ENCODE assay signal across 1 cellular context in genomic region chr15:40098489-40099261, GRCh38.
A peak's percentile ranks its signal among the peaks of the same experiment; 100 is the strongest.
TF ChIP-seq lines count a peak whose summit lies in the region.

No MANE protein-coding gene starts in this region.

TF ChIP-seq in K562, 482 proteins besides CTCF, POLR2A, EP300 and RAD21 (continued from another document and continues in another):
- TF ChIP-seq GABPA (tag; conservative IDR thresholded peaks at IDR 0.05; ENCODE audit: low read depth) (peak; percentile 51; the same call in 1 of the 2 replicates), CREB1 (IDR thresholded peaks at IDR 0.05) (no peak), CREB1 (CRISPR knock-in tag; IDR thresholded peaks at IDR 0.05) (no peak), ZEB2 (IDR thresholded peaks at IDR 0.05) (peak; percentile 60; the same call in 1 of the 2 replicates), SUPT5H (IDR thresholded peaks at IDR 0.05) (0 out of 2 replicates have a peak, but pooled peaks have one; percentile 39), TFAM (CRISPR knock-in tag; conservative IDR thresholded peaks at IDR 0.05) (no peak), KDM1A (IDR thresholded peaks at IDR 0.05) (no peak), MYNN (IDR thresholded peaks at IDR 0.05) (no peak), MYNN (CRISPR knock-in tag; IDR thresholded peaks at IDR 0.05) (no peak), KLF16 (IDR thresholded peaks at IDR 0.05) (0 out of 2 replicates have a peak, but pooled peaks have one; percentile 18), NR2C1 (IDR thresholded peaks at IDR 0.05) (no peak), NR2C1 (tag; IDR thresholded peaks at IDR 0.05) (peak; percentile 10), POLR2G (IDR thresholded peaks at IDR 0.05; ENCODE audit: low read depth, low read length) (peak; percentile 65), RBM39 (optimal IDR thresholded peaks at IDR 0.05; ENCODE audit: low read depth, low read length) (no peak), ZNF511 (CRISPR knock-in tag; IDR thresholded peaks at IDR 0.05) (no peak), CEBPG (CRISPR knock-in tag; IDR thresholded peaks at IDR 0.05) (no peak), CEBPG (tag; conservative IDR thresholded peaks at IDR 0.05 in 1 of 2, IDR thresholded peaks at IDR 0.05 in 1 of 2) (no peak), CBFA2T2 (conservative IDR thresholded peaks at IDR 0.05) (0 out of 2 replicates have a peak, but pooled peaks have one; percentile 5), RAD51 (IDR thresholded peaks at IDR 0.05; ENCODE audit: borderline replicate concordance, low read depth) (no peak), L3MBTL2 (IDR thresholded peaks at IDR 0.05) (peak; percentile 51), ZBTB7A (IDR thresholded peaks at IDR 0.05; ENCODE audit: borderline replicate concordance, control insufficient read depth, low read depth, low read length) (peak; percentile 49; the same call in 1 of the 2 replicates), TCF3 (CRISPR knock-in tag; IDR thresholded peaks at IDR 0.05) (peak; percentile 37), XRCC3 (IDR thresholded peaks at IDR 0.05) (no peak), ADNP (tag; IDR thresholded peaks at IDR 0.05) (no peak), PTTG1 (tag; IDR thresholded peaks at IDR 0.05; ENCODE audit: low read depth) (0 out of 2 replicates have a peak, but pooled peaks have one; percentile 9), ZNF347 (CRISPR knock-in tag; IDR thresholded peaks at IDR 0.05; ENCODE audit: low read depth) (no peak), ZNF584 (CRISPR knock-in tag; IDR thresholded peaks at IDR 0.05; ENCODE audit: low read depth) (peak; percentile 72; the same call in 1 of the 2 replicates), SOX6 (IDR thresholded peaks at IDR 0.05) (peak; percentile 71; the same call in 1 of the 2 replicates), KAT7 (CRISPR knock-in tag; IDR thresholded peaks at IDR 0.05; ENCODE audit: borderline replicate concordance) (no peak), THRB (CRISPR knock-in tag; conservative IDR thresholded peaks at IDR 0.05) (no peak), FOSL1 (tag; conservative IDR thresholded peaks at IDR 0.05) (peak; percentile 97), ZNF184 (CRISPR knock-in tag; IDR thresholded peaks at IDR 0.05) (no peak), JUNB (CRISPR knock-in tag; conservative IDR thresholded peaks at IDR 0.05) (peak; percentile 56; the same call in 1 of the 2 replicates), FOXJ3 (CRISPR knock-in tag; IDR thresholded peaks at IDR 0.05) (no peak), CHD1 (IDR thresholded peaks at IDR 0.05; ENCODE audit: low read length) (no peak), OTX1 (CRISPR knock-in tag; IDR thresholded peaks at IDR 0.05) (0 out of 2 replicates have a peak, but pooled peaks have one; percentile 8), ZZZ3 (IDR thresholded peaks at IDR 0.05) (no peak), TEAD2 (tag; IDR thresholded peaks at IDR 0.05) (no peak), CBFB (CRISPR knock-in tag; IDR thresholded peaks at IDR 0.05) (no peak), MIER1 (IDR thresholded peaks at IDR 0.05; ENCODE audit: low read depth) (no peak), ZC3H4 (CRISPR knock-in tag; IDR thresholded peaks at IDR 0.05; ENCODE audit: borderline replicate concordance) (0 out of 2 replicates have a peak, but pooled peaks have one; percentile 24), MAX (CRISPR knock-in tag; IDR thresholded peaks at IDR 0.05) (no peak), RNF2 (IDR thresholded peaks at IDR 0.05) (no peak), JUN (IDR thresholded peaks at IDR 0.05; ENCODE audit: borderline replicate concordance, low read depth, low read length) (peak; percentile 95), JUN (CRISPR knock-in tag; IDR thresholded peaks at IDR 0.05; ENCODE audit: borderline replicate concordance) (no peak; the same call in 1 of the 2 replicates)
- TF ChIP-seq, protein P1, sequence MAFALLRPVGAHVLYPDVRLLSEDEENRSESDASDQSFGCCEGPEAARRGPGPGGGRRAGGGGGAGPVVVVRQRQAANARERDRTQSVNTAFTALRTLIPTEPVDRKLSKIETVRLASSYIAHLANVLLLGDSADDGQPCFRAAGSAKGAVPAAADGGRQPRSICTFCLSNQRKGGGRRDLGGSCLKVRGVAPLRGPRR (CRISPR knock-in tag; IDR thresholded peaks at IDR 0.05) = peak; percentile 84
- TF ChIP-seq, protein P2, sequence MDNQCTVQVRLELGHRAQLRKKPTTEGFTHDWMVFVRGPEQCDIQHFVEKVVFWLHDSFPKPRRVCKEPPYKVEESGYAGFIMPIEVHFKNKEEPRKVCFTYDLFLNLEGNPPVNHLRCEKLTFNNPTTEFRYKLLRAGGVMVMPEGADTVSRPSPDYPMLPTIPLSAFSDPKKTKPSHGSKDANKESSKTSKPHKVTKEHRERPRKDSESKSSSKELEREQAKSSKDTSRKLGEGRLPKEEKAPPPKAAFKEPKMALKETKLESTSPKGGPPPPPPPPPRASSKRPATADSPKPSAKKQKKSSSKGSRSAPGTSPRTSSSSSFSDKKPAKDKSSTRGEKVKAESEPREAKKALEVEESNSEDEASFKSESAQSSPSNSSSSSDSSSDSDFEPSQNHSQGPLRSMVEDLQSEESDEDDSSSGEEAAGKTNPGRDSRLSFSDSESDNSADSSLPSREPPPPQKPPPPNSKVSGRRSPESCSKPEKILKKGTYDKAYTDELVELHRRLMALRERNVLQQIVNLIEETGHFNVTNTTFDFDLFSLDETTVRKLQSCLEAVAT (IDR thresholded peaks at IDR 0.05) = 0 out of 4 replicates have a peak, but pooled peaks of 1 of the 2 experiments have one; percentile 20
- TF ChIP-seq, protein P3, sequence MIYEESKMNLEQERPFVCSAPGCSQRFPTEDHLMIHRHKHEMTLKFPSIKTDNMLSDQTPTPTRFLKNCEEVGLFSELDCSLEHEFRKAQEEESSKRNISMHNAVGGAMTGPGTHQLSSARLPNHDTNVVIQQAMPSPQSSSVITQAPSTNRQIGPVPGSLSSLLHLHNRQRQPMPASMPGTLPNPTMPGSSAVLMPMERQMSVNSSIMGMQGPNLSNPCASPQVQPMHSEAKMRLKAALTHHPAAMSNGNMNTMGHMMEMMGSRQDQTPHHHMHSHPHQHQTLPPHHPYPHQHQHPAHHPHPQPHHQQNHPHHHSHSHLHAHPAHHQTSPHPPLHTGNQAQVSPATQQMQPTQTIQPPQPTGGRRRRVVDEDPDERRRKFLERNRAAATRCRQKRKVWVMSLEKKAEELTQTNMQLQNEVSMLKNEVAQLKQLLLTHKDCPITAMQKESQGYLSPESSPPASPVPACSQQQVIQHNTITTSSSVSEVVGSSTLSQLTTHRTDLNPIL (CRISPR knock-in tag; IDR thresholded peaks at IDR 0.05) = no peak
- TF ChIP-seq, protein P4, sequence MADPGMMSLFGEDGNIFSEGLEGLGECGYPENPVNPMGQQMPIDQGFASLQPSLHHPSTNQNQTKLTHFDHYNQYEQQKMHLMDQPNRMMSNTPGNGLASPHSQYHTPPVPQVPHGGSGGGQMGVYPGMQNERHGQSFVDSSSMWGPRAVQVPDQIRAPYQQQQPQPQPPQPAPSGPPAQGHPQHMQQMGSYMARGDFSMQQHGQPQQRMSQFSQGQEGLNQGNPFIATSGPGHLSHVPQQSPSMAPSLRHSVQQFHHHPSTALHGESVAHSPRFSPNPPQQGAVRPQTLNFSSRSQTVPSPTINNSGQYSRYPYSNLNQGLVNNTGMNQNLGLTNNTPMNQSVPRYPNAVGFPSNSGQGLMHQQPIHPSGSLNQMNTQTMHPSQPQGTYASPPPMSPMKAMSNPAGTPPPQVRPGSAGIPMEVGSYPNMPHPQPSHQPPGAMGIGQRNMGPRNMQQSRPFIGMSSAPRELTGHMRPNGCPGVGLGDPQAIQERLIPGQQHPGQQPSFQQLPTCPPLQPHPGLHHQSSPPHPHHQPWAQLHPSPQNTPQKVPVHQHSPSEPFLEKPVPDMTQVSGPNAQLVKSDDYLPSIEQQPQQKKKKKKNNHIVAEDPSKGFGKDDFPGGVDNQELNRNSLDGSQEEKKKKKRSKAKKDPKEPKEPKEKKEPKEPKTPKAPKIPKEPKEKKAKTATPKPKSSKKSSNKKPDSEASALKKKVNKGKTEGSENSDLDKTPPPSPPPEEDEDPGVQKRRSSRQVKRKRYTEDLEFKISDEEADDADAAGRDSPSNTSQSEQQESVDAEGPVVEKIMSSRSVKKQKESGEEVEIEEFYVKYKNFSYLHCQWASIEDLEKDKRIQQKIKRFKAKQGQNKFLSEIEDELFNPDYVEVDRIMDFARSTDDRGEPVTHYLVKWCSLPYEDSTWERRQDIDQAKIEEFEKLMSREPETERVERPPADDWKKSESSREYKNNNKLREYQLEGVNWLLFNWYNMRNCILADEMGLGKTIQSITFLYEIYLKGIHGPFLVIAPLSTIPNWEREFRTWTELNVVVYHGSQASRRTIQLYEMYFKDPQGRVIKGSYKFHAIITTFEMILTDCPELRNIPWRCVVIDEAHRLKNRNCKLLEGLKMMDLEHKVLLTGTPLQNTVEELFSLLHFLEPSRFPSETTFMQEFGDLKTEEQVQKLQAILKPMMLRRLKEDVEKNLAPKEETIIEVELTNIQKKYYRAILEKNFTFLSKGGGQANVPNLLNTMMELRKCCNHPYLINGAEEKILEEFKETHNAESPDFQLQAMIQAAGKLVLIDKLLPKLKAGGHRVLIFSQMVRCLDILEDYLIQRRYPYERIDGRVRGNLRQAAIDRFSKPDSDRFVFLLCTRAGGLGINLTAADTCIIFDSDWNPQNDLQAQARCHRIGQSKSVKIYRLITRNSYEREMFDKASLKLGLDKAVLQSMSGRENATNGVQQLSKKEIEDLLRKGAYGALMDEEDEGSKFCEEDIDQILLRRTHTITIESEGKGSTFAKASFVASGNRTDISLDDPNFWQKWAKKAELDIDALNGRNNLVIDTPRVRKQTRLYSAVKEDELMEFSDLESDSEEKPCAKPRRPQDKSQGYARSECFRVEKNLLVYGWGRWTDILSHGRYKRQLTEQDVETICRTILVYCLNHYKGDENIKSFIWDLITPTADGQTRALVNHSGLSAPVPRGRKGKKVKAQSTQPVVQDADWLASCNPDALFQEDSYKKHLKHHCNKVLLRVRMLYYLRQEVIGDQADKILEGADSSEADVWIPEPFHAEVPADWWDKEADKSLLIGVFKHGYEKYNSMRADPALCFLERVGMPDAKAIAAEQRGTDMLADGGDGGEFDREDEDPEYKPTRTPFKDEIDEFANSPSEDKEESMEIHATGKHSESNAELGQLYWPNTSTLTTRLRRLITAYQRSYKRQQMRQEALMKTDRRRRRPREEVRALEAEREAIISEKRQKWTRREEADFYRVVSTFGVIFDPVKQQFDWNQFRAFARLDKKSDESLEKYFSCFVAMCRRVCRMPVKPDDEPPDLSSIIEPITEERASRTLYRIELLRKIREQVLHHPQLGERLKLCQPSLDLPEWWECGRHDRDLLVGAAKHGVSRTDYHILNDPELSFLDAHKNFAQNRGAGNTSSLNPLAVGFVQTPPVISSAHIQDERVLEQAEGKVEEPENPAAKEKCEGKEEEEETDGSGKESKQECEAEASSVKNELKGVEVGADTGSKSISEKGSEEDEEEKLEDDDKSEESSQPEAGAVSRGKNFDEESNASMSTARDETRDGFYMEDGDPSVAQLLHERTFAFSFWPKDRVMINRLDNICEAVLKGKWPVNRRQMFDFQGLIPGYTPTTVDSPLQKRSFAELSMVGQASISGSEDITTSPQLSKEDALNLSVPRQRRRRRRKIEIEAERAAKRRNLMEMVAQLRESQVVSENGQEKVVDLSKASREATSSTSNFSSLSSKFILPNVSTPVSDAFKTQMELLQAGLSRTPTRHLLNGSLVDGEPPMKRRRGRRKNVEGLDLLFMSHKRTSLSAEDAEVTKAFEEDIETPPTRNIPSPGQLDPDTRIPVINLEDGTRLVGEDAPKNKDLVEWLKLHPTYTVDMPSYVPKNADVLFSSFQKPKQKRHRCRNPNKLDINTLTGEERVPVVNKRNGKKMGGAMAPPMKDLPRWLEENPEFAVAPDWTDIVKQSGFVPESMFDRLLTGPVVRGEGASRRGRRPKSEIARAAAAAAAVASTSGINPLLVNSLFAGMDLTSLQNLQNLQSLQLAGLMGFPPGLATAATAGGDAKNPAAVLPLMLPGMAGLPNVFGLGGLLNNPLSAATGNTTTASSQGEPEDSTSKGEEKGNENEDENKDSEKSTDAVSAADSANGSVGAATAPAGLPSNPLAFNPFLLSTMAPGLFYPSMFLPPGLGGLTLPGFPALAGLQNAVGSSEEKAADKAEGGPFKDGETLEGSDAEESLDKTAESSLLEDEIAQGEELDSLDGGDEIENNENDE (IDR thresholded peaks at IDR 0.05; ENCODE audit: low read depth, low read length) = no peak
- TF ChIP-seq, protein P5, sequence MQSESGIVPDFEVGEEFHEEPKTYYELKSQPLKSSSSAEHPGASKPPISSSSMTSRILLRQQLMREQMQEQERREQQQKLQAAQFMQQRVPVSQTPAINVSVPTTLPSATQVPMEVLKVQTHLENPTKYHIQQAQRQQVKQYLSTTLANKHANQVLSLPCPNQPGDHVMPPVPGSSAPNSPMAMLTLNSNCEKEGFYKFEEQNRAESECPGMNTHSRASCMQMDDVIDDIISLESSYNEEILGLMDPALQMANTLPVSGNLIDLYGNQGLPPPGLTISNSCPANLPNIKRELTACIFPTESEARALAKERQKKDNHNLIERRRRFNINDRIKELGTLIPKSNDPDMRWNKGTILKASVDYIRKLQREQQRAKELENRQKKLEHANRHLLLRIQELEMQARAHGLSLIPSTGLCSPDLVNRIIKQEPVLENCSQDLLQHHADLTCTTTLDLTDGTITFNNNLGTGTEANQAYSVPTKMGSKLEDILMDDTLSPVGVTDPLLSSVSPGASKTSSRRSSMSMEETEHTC (IDR thresholded peaks at IDR 0.05) = peak; percentile 60
- TF ChIP-seq, protein P6, sequence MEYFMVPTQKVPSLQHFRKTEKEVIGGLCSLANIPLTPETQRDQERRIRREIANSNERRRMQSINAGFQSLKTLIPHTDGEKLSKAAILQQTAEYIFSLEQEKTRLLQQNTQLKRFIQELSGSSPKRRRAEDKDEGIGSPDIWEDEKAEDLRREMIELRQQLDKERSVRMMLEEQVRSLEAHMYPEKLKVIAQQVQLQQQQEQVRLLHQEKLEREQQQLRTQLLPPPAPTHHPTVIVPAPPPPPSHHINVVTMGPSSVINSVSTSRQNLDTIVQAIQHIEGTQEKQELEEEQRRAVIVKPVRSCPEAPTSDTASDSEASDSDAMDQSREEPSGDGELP (CRISPR knock-in tag; IDR thresholded peaks at IDR 0.05; ENCODE audit: borderline replicate concordance) = no peak
